ENCODE assay signal across 12 cellular contexts in genomic region chr7:151007469-151007898, GRCh38.
DNase-seq lines count a peak whose midpoint lies in the region; ATAC-seq and TF ChIP-seq lines count a peak whose summit lies in the region.
"Had no signal": no experiment of that assay in that cellular context is flagged by ENCODE, and none has a peak within 500 bp of the region (broad histone marks: within the 10 kb centered on the region; RNA-seq: fewer than 3 reads in every experiment).

No MANE protein-coding gene starts in this region.

- peaks cover 19% of the 10 kb centered on the region for H3K4me1 ChIP-seq in NT2/D1 (ENCODE audit: insufficient read depth, insufficient read length)
- peaks cover 56% of the 10 kb centered on the region for H3K4me1 ChIP-seq in effector memory CD4-positive, alpha-beta T cell (ENCODE audit: control insufficient read depth, insufficient read depth, low read length, poor library complexity, severe bottlenecking)
- H3K4me1 ChIP-seq: colonic mucosa had no signal

- H3K9ac ChIP-seq in NT2/D1 (ENCODE audit: insufficient read length, low read depth), result peak overlapping the region; percentile 50

- DNase-seq in ELR (ENCODE audit: low read depth) (peak; percentile 34), NT2/D1 (ENCODE audit: low read depth, low spot score) (no peak), NCI-H1105 treated with DMSO at 0.1 percent for 48 hours (lab: John Stamatoyannopoulos, UW) (no peak)
- no peak for DNase-seq in effector memory CD4-positive, alpha-beta T cell
- DNase-seq: colonic mucosa; glutamatergic neuron; NCI-H510A; stimulated activated naive CD4-positive, alpha-beta T cell treated with Interleukin-2 at 50 U/mL for 16 hours had no signal

- no peak for TF ChIP-seq CTCF in nephron (IDR thresholded peaks at IDR 0.05; ENCODE audit: unreplicated experiment in 3 of 3)

- no peaks in the 10 kb centered on the region for H3K9me3 ChIP-seq in NT2/D1 (ENCODE audit: insufficient read depth, low read length)
- no peaks in the 10 kb centered on the region for H3K9me3 ChIP-seq in effector memory CD4-positive, alpha-beta T cell (ENCODE audit: control insufficient read depth, low read length)
- H3K9me3 ChIP-seq: colonic mucosa had no signal

- ATAC-seq in HG03469 (IDR thresholded peaks at IDR 0.05; ENCODE audit: unreplicated experiment) (no peak), HG03095 (IDR thresholded peaks at IDR 0.05; ENCODE audit: unreplicated experiment) (no peak)

- peak overlapping the region; percentile 50 to 89 (median 85) for H3K27ac Mint-ChIP-seq in nephron

- H3K4me1 Mint-ChIP-seq in nephron, result peaks cover 32% of the 10 kb centered on the region

- no peaks in the 10 kb centered on the region for H3K36me3 Mint-ChIP-seq in nephron (ENCODE audit: low read depth)

- H3K36me3 ChIP-seq in NT2/D1 (ENCODE audit: insufficient read depth, insufficient read length, low read length), result no peaks in the 10 kb centered on the region
- no peaks in the 10 kb centered on the region for H3K36me3 ChIP-seq in effector memory CD4-positive, alpha-beta T cell (ENCODE audit: control insufficient read depth, insufficient read depth, low read length)
- H3K36me3 ChIP-seq: colonic mucosa, SJSA1 had no signal

- peak overlapping the region; percentile 76 for H3K27ac ChIP-seq in effector memory CD4-positive, alpha-beta T cell (ENCODE audit: insufficient read depth, low read length, poor library complexity, severe bottlenecking)
- H3K27ac ChIP-seq: colonic mucosa, SJSA1 had no signal

- no peaks in the 10 kb centered on the region for H3K27me3 ChIP-seq in NT2/D1 (ENCODE audit: insufficient read depth, insufficient read length)
- H3K27me3 ChIP-seq in effector memory CD4-positive, alpha-beta T cell (replicated peaks; ENCODE audit: control insufficient read depth, insufficient read depth, low read length, poor library complexity, severe bottlenecking), result no peaks in the 10 kb centered on the region
- H3K27me3 ChIP-seq: colonic mucosa had no signal

- no peaks in the 10 kb centered on the region for H3K9me3 Mint-ChIP-seq in nephron

- H3K27me3 Mint-ChIP-seq in nephron (ENCODE audit: low read depth), result peaks cover 9% of the 10 kb centered on the region

- no peak overlapping the region for H3K4me3 ChIP-seq in NT2/D1 (ENCODE audit: insufficient read length, low read depth)
- peak overlapping the region; percentile 33 for H3K4me3 ChIP-seq in effector memory CD4-positive, alpha-beta T cell (ENCODE audit: insufficient read depth, low read depth, low read length, poor library complexity, severe bottlenecking)
- H3K4me3 ChIP-seq: colonic mucosa, SJSA1 had no signal

- H3K4me3 Mint-ChIP-seq in nephron, result peak overlapping the region in 1 of 3 experiments; percentile 51
